In genomic region chr14:31419179-31420012, GRCh38 we compare ENCODE assay signal across 8 cellular contexts. TPM values are rescaled to one million over a fixed set of nuclear protein-coding genes. Genes with fewer than 3 reads are reported as not detected.
DNase-seq lines count a peak whose midpoint lies in the region; ATAC-seq, FAIRE-seq and TF ChIP-seq lines count a peak whose summit lies in the region.

No MANE protein-coding gene starts in this region.

- no peaks in the 10 kb centered on the region for H3K27me3 ChIP-seq in HAP-1 (ENCODE audit: low read depth)
- no peaks in the 10 kb centered on the region for H3K27me3 ChIP-seq in iPS-20b (ENCODE audit: insufficient read depth, low read length)

- H3K4me2 ChIP-seq in A549: peak overlapping the region; percentile 87

- H3K27ac ChIP-seq in A549 (peak overlapping the region; percentile 85 to 95), iPS-20b (ENCODE audit: low read length) (peak overlapping the region; percentile 22), substantia nigra (ENCODE audit: low read depth, low read length, poor library complexity, severe bottlenecking) (peak overlapping the region; percentile 86)

- no peak for DNase-seq in A549 (ENCODE audit: low read depth in 1 of 2, low spot score in 1 of 2)
- peak in 1 of 2 experiments; percentile 46 for DNase-seq in HAP-1 (ENCODE audit: low spot score in 2 of 2)
- peak in 1 of 49 donors; percentile 8 for DNase-seq in substantia nigra (lab: John Stamatoyannopoulos, UW)
- DNase-seq in stimulated activated naive CD4-positive, alpha-beta T cell treated with Interleukin-2 at 50 U/mL for 16 hours (lab: John Stamatoyannopoulos, UW): no peak
- no peak for DNase-seq in NCI-H1092 (lab: John Stamatoyannopoulos, UW)
- no peak for DNase-seq in SKM-1 treated with dmso at 0.1 percent for 144 hours (lab: John Stamatoyannopoulos, UW; ENCODE audit: unreplicated experiment)

- peak overlapping the region; percentile 88 for H3K9ac ChIP-seq in iPS-20b (ENCODE audit: low read depth, low read length)

- H3K36me3 ChIP-seq in HAP-1 (replicated peaks) (no peaks in the 10 kb centered on the region), iPS-20b (ENCODE audit: insufficient read depth, low read depth, low read length) (no peaks in the 10 kb centered on the region)

- TF ChIP-seq POLR2A in A549 (IDR thresholded peaks at IDR 0.05; ENCODE audit: low read length): no peak

- no peaks in the 10 kb centered on the region for H3K27me3 Mint-ChIP-seq in activated naive CD8-positive, alpha-beta T cell

- in situ Hi-C loops in HAP-1 (cut with MboI; ENCODE audit: low sequenced_read_pairs): no loop called here

- no peak for ATAC-seq in A549

- TF ChIP-seq RAD21 in A549 (conservative IDR thresholded peaks at IDR 0.05 in 1 of 2, IDR thresholded peaks at IDR 0.05 in 1 of 2): no peak

- no peak for TF ChIP-seq CTCF in A549 (IDR thresholded peaks at IDR 0.05)

- WGBS in A549 (ENCODE audit: missing lambda C conversion rate): 2% methylated on average over 15 of the region's 15 CpGs

- peak overlapping the region; percentile 96 for H3K4me3 Mint-ChIP-seq in activated naive CD8-positive, alpha-beta T cell

- H3K9me3 ChIP-seq in A549 (no peaks in the 10 kb centered on the region), HAP-1 (no peaks in the 10 kb centered on the region), iPS-20b (ENCODE audit: insufficient read depth, low read depth, low read length) (no peaks in the 10 kb centered on the region)

- POLR2A ChIA-PET in A549 (lab: Yijun Ruan, JAX): interaction anchor here (0.6 to 3.1 kb wide), 16 partner anchors 7 to 1141 kb away, joined by 3 to 58 read pairs (median 8); partner anchors contain the start of genes AP4S1, DTD2, HECTD1 and STRN3

- CTCF ChIA-PET in A549 (lab: Yijun Ruan, JAX): interaction anchor here (0.7 to 2.3 kb wide), 6 partner anchors 9 to 835 kb away, joined by 3 to 9 read pairs (median 4); partner anchors contain the start of gene HECTD1

- H3K27ac Mint-ChIP-seq in activated naive CD8-positive, alpha-beta T cell: no peak overlapping the region

- H3K4me1 Mint-ChIP-seq in activated naive CD8-positive, alpha-beta T cell (ENCODE audit: low read depth): peaks cover 21% of the 10 kb centered on the region

- TF ChIP-seq EP300 in A549 (IDR thresholded peaks at IDR 0.05): no peak

- FAIRE-seq in A549 (lab: Jason Lieb, UNC): no peak

- H3K4me3 ChIP-seq in A549 (peak overlapping the region; percentile 95), HAP-1 (peak overlapping the region; percentile 98), iPS-20b (ENCODE audit: low read length) (peak overlapping the region; percentile 96)

- no peaks in the 10 kb centered on the region for H3K36me3 Mint-ChIP-seq in activated naive CD8-positive, alpha-beta T cell

- no peaks in the 10 kb centered on the region for H3K9me3 Mint-ChIP-seq in activated naive CD8-positive, alpha-beta T cell (ENCODE audit: low read depth)

- peaks cover 36% of the 10 kb centered on the region for H3K4me1 ChIP-seq in A549
- H3K4me1 ChIP-seq in HAP-1: peaks cover 23% of the 10 kb centered on the region
- H3K4me1 ChIP-seq in iPS-20b (ENCODE audit: insufficient read depth, low read length): 0 out of 2 replicates have a peak, but pooled peaks cover 2% of the 10 kb centered on the region

TF ChIP-seq in A549, 52 proteins besides CTCF, POLR2A, EP300 and RAD21:
- TF ChIP-seq E2F6 (IDR thresholded peaks at IDR 0.05; ENCODE audit: borderline replicate concordance, low read depth) (no peak), HMGXB4 (CRISPR knock-in tag; IDR thresholded peaks at IDR 0.05; ENCODE audit: borderline replicate concordance) (no peak), MYC (IDR thresholded peaks at IDR 0.05; ENCODE audit: borderline replicate concordance, low read length) (no peak), FOSB (CRISPR knock-in tag; IDR thresholded peaks at IDR 0.05) (no peak), JUNB (IDR thresholded peaks at IDR 0.05) (no peak), ZNF302 (CRISPR knock-in tag; IDR thresholded peaks at IDR 0.05) (no peak), POLR2AphosphoS2 (conservative IDR thresholded peaks at IDR 0.05; ENCODE audit: low read length) (no peak), NPAS2 (CRISPR knock-in tag; IDR thresholded peaks at IDR 0.05; ENCODE audit: borderline replicate concordance) (no peak)
TF ChIP-seq in A549: peak in this region for 0.

RNA-seq across cellular contexts. Expression of gene HEATR5A, which starts 1.0 kb away (rescaled TPM):
- polyA plus RNA-seq in A549 (2011; rRNA removed): 47.1 and 49.5 TPM in 2 replicates
- polyA plus RNA-seq in A549 (2012; cell fraction: cytosol; rRNA removed): 8.8 and 9.1 TPM in 2 replicates
- 7.0 and 9.4 TPM in 2 replicates for polyA plus RNA-seq in A549 (2012; cell fraction: nucleus; rRNA removed)
- 23.4 to 29.5 TPM (median 25.3 TPM) in 3 replicates for polyA plus RNA-seq in A549 (2017; fragmentation: RNase III; extraction: RNeasy Plus Mini Kit Qiagen cat#74134 plus additional on column Dnase treatment)
- polyA minus RNA-seq in A549 (2011; rRNA and poly(A)+ RNA removed): 54.6 and 56.2 TPM in 2 replicates

RNA-seq across cellular contexts. Expression of gene DTD2, which starts 37.9 kb away (rescaled TPM):
- polyA plus RNA-seq in A549 (2011; rRNA removed) (26.3 and 39.5 TPM in 2 replicates), A549 (2017; fragmentation: RNase III; extraction: RNeasy Plus Mini Kit Qiagen cat#74134 plus additional on column Dnase treatment) (24.9 to 29.6 TPM (median 28.5 TPM) in 3 replicates)
- polyA plus RNA-seq in A549 (2012; cell fraction: cytosol; rRNA removed): 17.5 and 23.6 TPM in 2 replicates
- polyA plus RNA-seq in A549 (2012; cell fraction: nucleus; rRNA removed): 14.6 and 14.9 TPM in 2 replicates
- 11.7 and 11.9 TPM in 2 replicates for polyA minus RNA-seq in A549 (2011; rRNA and poly(A)+ RNA removed)

Comparison
In these comparisons a context has a peak if more than half of its experiments do, and no peak if none do; other contexts are left out.
1. H3K27ac ChIP-seq: peak in every context shown above with its lines; median percentile 90 in A549; 86 in substantia nigra; 22 in iPS-20b.